Comparison of ENCODE assay signal across 10 cellular contexts in genomic region chr6:146950351-146950835, GRCh38.
DNase-seq lines count a peak whose midpoint lies in the region; ATAC-seq, FAIRE-seq and TF ChIP-seq lines count a peak whose summit lies in the region.
"Had no signal": no experiment of that assay in that cellular context is flagged by ENCODE, and none has a peak within 500 bp of the region (broad histone marks: within the 10 kb centered on the region; RNA-seq: fewer than 3 reads in every experiment).

No MANE protein-coding gene starts in this region.

- FAIRE-seq in GM12892 (lab: Jason Lieb, UNC) = peak; percentile 9

- DNase-seq in GM12892 (ENCODE audit: insufficient read length) (no peak), UCSD-AML1 (lab: John Stamatoyannopoulos, UW; ENCODE audit: unreplicated experiment) (peak; percentile 45), left kidney (ENCODE audit: low read depth, low spot score) (peak; percentile 8), middle frontal gyrus (ENCODE audit: extremely low spot score, low spot score) (no peak), DMS79 (lab: John Stamatoyannopoulos, UW) (no peak), T1000 (lab: John Stamatoyannopoulos, UW) (no peak), H4 (ENCODE audit: low spot score) (no peak)
- DNase-seq: activated CD8-positive, alpha-beta memory T cell treated with anti-CD3 and anti-CD28 coated beads, Interleukin-2, amount 50 U/mL, for 4 hours; EL had no signal

- TF ChIP-seq POLR2A in GM12892 (IDR thresholded peaks at IDR 0.05; ENCODE audit: low read depth, low read length) = no peak

- peak; percentile 63 for ATAC-seq in HG02885 (IDR thresholded peaks at IDR 0.05; ENCODE audit: poor library complexity, unreplicated experiment)

Comparison
In these comparisons a context has a peak if more than half of its experiments do, and no peak if none do; other contexts are left out.
1. DNase-seq: peak in UCSD-AML1 (single experiment) and left kidney (single experiment); none in GM12892 (single experiment), middle frontal gyrus (single experiment), DMS79 (single experiment), T1000 (single experiment) and H4 (single experiment).